26 cellular contexts compared by ENCODE assay signal in the genomic region with DNA sequence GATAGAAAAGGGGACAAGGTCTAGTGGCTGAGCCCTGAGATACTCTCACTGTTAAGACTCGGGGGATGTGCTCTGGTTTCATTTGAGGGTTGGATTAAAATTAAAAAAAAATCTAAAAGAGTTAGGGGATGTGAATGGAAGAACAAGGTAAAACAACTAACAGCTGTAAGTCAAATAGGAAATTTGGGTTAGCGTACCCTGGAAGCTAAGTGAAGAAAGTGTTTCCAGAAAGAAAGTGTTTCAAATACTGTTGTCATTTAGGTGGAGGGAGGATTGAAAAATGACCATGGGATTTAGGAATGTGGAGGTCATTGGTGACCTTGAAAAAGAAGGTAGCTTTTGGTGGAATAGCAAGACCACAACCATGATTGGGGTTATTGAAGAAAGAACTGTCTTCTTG. TPM values are rescaled to one million over a fixed set of nuclear protein-coding genes. Genes with fewer than 3 reads are reported as not detected.
A peak's percentile ranks its signal among the peaks of the same experiment; 100 is the strongest.
DNase-seq lines count a peak whose midpoint lies in the region; ATAC-seq and TF ChIP-seq lines count a peak whose summit lies in the region.
"Had no signal": no experiment of that assay in that cellular context is flagged by ENCODE, and none has a peak within 500 bp of the region (broad histone marks: within the 10 kb centered on the region; RNA-seq: fewer than 3 reads in every experiment).

No MANE protein-coding gene starts in this region.

- H3K27me3 Mint-ChIP-seq in activated CD8-positive, alpha-beta T cell treated with anti-CD3 and anti-CD28 coated beads for 36 hours, result no peaks in the 10 kb centered on the region
- H3K27me3 Mint-ChIP-seq in activated CD8-positive, alpha-beta T cell treated with anti-CD3 and anti-CD28 coated beads, Interleukin-2, amount 10 ng/mL, durations not matched to agents 7 days and 5 days (ENCODE audit: low read depth), result no peaks in the 10 kb centered on the region
- H3K27me3 Mint-ChIP-seq: CD4-positive, alpha-beta T cell had no signal

- CTCF ChIA-PET in activated CD8-positive, alpha-beta T cell treated with anti-CD3 and anti-CD28 coated beads for 36 hours (lab: Charles Lee), result interaction anchor here (0.7 to 3.0 kb wide), 33 partner anchors 8 to 690 kb away, joined by 3 to 20 read pairs (median 5); partner anchors contain the start of genes BCAS3 and PPM1D
- CTCF ChIA-PET in activated CD8-positive, alpha-beta T cell treated with anti-CD3 and anti-CD28 coated beads, Interleukin-2, amount 10 ng/mL, durations not matched to agents 7 days and 5 days (lab: Charles Lee), result interaction anchor here (0.6 to 3.7 kb wide), 24 partner anchors 8 to 531 kb away, joined by 3 to 21 read pairs (median 4); partner anchors contain the start of gene PPM1D
- CTCF ChIA-PET in HEK293 (lab: Yijun Ruan, JAX), result interaction anchor here (0.6 to 4.7 kb wide), 29 partner anchors 8 to 552 kb away, joined by 3 to 51 read pairs (median 6); partner anchors contain the start of gene PPM1D

- H3K27me3 ChIP-seq in uterus, result no peaks in the 10 kb centered on the region
- H3K27me3 ChIP-seq: BLaER1 treated with 17β-estradiol and CSF1 and Interleukin-3, amounts not matched to agents 10 nM and 100 nM; SJCRH30 had no signal

- no peak for TF ChIP-seq POLR2A in uterus (IDR thresholded peaks at IDR 0.05)

- no peak for DNase-seq in activated CD8-positive, alpha-beta T cell treated with anti-CD3 and anti-CD28 coated beads for 36 hours
- DNase-seq in activated CD8-positive, alpha-beta T cell treated with anti-CD3 and anti-CD28 coated beads, Interleukin-2, amount 10 ng/mL, durations not matched to agents 7 days and 5 days, result no peak
- DNase-seq in caudate nucleus (lab: John Stamatoyannopoulos, UW), result no peak
- DNase-seq in stimulated activated effector memory CD8-positive, alpha-beta T cell treated with anti-CD3 and anti-CD28 coated beads, Interleukin-12 subunit alpha, Interleukin-12 subunit beta, amount 100 ng/mL, for 72 hours (ENCODE audit: low spot score in 2 of 2), result no peak
- no peak for DNase-seq in uterus
- no peak for DNase-seq in activated CD4-positive, alpha-beta T cell treated with anti-CD3 and anti-CD28 coated beads, Interleukin-2, amount 50 U/mL, for 1 hour
- DNase-seq in NCI-H510A treated with DMSO at 0.1 percent for 48 hours (lab: John Stamatoyannopoulos, UW), result no peak
- DNase-seq: AML-193; CD4-positive, alpha-beta T cell; DMS 273 treated with DMSO at 0.1 percent for 48 hours; DMS79 treated with DMSO at 0.1 percent for 48 hours; GF-D8; Karpas-422; NCI-H1092; NCI-H1417 treated with DMSO at 0.1 percent for 48 hours; NCI-H187; NCI-H2081 treated with DMSO at 0.1 percent for 48 hours; NCI-H446; NCI-H526; NCI-H82; NK-92 treated with Interleukin-12 subunit alpha and Interleukin-12 subunit beta, amount 100 ng/mL, for 24 hours; PC-9; SJCRH30 had no signal

- POLR2A ChIA-PET in activated CD8-positive, alpha-beta T cell treated with anti-CD3 and anti-CD28 coated beads for 36 hours (lab: Charles Lee), result interaction anchor here (1.2 to 3.0 kb wide), 2 partner anchors 38 to 112 kb away, joined by 3 to 14 read pairs; partner anchors contain the start of gene PPM1D
- POLR2A ChIA-PET in activated CD8-positive, alpha-beta T cell treated with anti-CD3 and anti-CD28 coated beads, Interleukin-2, amount 10 ng/mL, durations not matched to agents 7 days and 5 days (lab: Charles Lee), result interaction anchor here (0.6 to 1.3 kb wide), 2 partner anchors 38 to 142 kb away, joined by 3 to 5 read pairs; partner anchors contain the start of gene PPM1D
- POLR2A ChIA-PET in HEK293 (lab: Yijun Ruan, JAX), result interaction anchor here (1.4 kb wide), 1 partner anchor 38 kb away, joined by 8 read pairs; the partner anchor contains the start of gene PPM1D

- H3K4me1 Mint-ChIP-seq in activated CD8-positive, alpha-beta T cell treated with anti-CD3 and anti-CD28 coated beads for 36 hours (ENCODE audit: low read depth), result peaks cover 13% of the 10 kb centered on the region
- no peaks in the 10 kb centered on the region for H3K4me1 Mint-ChIP-seq in activated CD8-positive, alpha-beta T cell treated with anti-CD3 and anti-CD28 coated beads, Interleukin-2, amount 10 ng/mL, durations not matched to agents 7 days and 5 days (ENCODE audit: low read depth)
- H3K4me1 Mint-ChIP-seq in stimulated activated effector memory CD8-positive, alpha-beta T cell treated with anti-CD3 and anti-CD28 coated beads, Interleukin-12 subunit alpha, Interleukin-12 subunit beta, amount 100 ng/mL, for 72 hours, result peaks cover 10% of the 10 kb centered on the region

- TF ChIP-seq CTCF in activated CD8-positive, alpha-beta T cell treated with anti-CD3 and anti-CD28 coated beads for 36 hours (IDR thresholded peaks at IDR 0.05), result no peak
- TF ChIP-seq CTCF in HEK293 (tag by site-specific recombination; IDR thresholded peaks at IDR 0.05) (no peak), uterus (IDR thresholded peaks at IDR 0.05) (no peak)

- no peak for ATAC-seq in activated CD8-positive, alpha-beta T cell treated with anti-CD3 and anti-CD28 coated beads for 36 hours
- ATAC-seq in activated CD8-positive, alpha-beta T cell treated with anti-CD3 and anti-CD28 coated beads, Interleukin-2, amount 10 ng/mL, durations not matched to agents 7 days and 5 days, result no peak
- no peak for ATAC-seq in stimulated activated effector memory CD8-positive, alpha-beta T cell treated with anti-CD3 and anti-CD28 coated beads, Interleukin-12 subunit alpha, Interleukin-12 subunit beta, amount 100 ng/mL, for 72 hours
- ATAC-seq: Right ventricle myocardium inferior had no signal

- H3K36me3 ChIP-seq in HEK293 (ENCODE audit: control insufficient read depth in 2 of 2, insufficient read depth in 1 of 2, low read length in 2 of 2) (peaks cover 43 to 56% of the 10 kb centered on the region in 2 experiments), uterus (no peaks in the 10 kb centered on the region)
- H3K36me3 ChIP-seq: SJCRH30 had no signal

- H3K4me3 ChIP-seq in HEK293 (ENCODE audit: low read depth, low read length) (no peak overlapping the region), uterus (no peak overlapping the region)
- H3K4me3 ChIP-seq: BLaER1 treated with 17β-estradiol and CSF1 and Interleukin-3, amounts not matched to agents 10 nM and 100 nM; PC-9; SJCRH30 had no signal

- H3K9me3 Mint-ChIP-seq in activated CD8-positive, alpha-beta T cell treated with anti-CD3 and anti-CD28 coated beads for 36 hours, result no peaks in the 10 kb centered on the region
- no peaks in the 10 kb centered on the region for H3K9me3 Mint-ChIP-seq in activated CD8-positive, alpha-beta T cell treated with anti-CD3 and anti-CD28 coated beads, Interleukin-2, amount 10 ng/mL, durations not matched to agents 7 days and 5 days (ENCODE audit: insufficient read depth)
- H3K9me3 Mint-ChIP-seq in stimulated activated effector memory CD8-positive, alpha-beta T cell treated with anti-CD3 and anti-CD28 coated beads, Interleukin-12 subunit alpha, Interleukin-12 subunit beta, amount 100 ng/mL, for 72 hours, result no peaks in the 10 kb centered on the region
- H3K9me3 Mint-ChIP-seq: CD4-positive, alpha-beta T cell had no signal

- intact Hi-C loops in activated CD8-positive, alpha-beta T cell treated with anti-CD3 and anti-CD28 coated beads for 36 hours (cut with micrococcal nuclease), result no loop called here
- intact Hi-C loops in uterus (cut with DNase I; ENCODE audit: low total_unique reads), result no loop called here

- H3K27ac ChIP-seq in HEK293 (ENCODE audit: extremely low read depth, low read depth, low read length) (no peak overlapping the region), caudate nucleus (ENCODE audit: low read depth, low read length) (peak overlapping the region; percentile 19), uterus (no peak overlapping the region)
- H3K27ac ChIP-seq: BLaER1 treated with 17β-estradiol and CSF1 and Interleukin-3, amounts not matched to agents 10 nM and 100 nM; PC-9; SJCRH30 had no signal

- H3K9me3 ChIP-seq in HEK293 (ENCODE audit: control insufficient read depth, insufficient read depth, low read depth, low read length) (no peaks in the 10 kb centered on the region), uterus (no peaks in the 10 kb centered on the region)
- H3K9me3 ChIP-seq: BLaER1 treated with 17β-estradiol and CSF1 and Interleukin-3, amounts not matched to agents 10 nM and 100 nM; SJCRH30 had no signal

- H3K4me3 Mint-ChIP-seq in activated CD8-positive, alpha-beta T cell treated with anti-CD3 and anti-CD28 coated beads for 36 hours, result no peak overlapping the region
- no peak overlapping the region for H3K4me3 Mint-ChIP-seq in activated CD8-positive, alpha-beta T cell treated with anti-CD3 and anti-CD28 coated beads, Interleukin-2, amount 10 ng/mL, durations not matched to agents 7 days and 5 days
- H3K4me3 Mint-ChIP-seq in stimulated activated effector memory CD8-positive, alpha-beta T cell treated with anti-CD3 and anti-CD28 coated beads, Interleukin-12 subunit alpha, Interleukin-12 subunit beta, amount 100 ng/mL, for 72 hours, result no peak overlapping the region
- H3K4me3 Mint-ChIP-seq: CD4-positive, alpha-beta T cell had no signal

- H3K36me3 Mint-ChIP-seq in activated CD8-positive, alpha-beta T cell treated with anti-CD3 and anti-CD28 coated beads for 36 hours (ENCODE audit: low read depth), result peaks cover 10% of the 10 kb centered on the region
- peaks cover 27% of the 10 kb centered on the region for H3K36me3 Mint-ChIP-seq in activated CD8-positive, alpha-beta T cell treated with anti-CD3 and anti-CD28 coated beads, Interleukin-2, amount 10 ng/mL, durations not matched to agents 7 days and 5 days (ENCODE audit: low read depth)
- peaks cover 75% of the 10 kb centered on the region for H3K36me3 Mint-ChIP-seq in stimulated activated effector memory CD8-positive, alpha-beta T cell treated with anti-CD3 and anti-CD28 coated beads, Interleukin-12 subunit alpha, Interleukin-12 subunit beta, amount 100 ng/mL, for 72 hours

- peak overlapping the region; percentile 2 for H3K27ac Mint-ChIP-seq in activated CD8-positive, alpha-beta T cell treated with anti-CD3 and anti-CD28 coated beads for 36 hours
- H3K27ac Mint-ChIP-seq in activated CD8-positive, alpha-beta T cell treated with anti-CD3 and anti-CD28 coated beads, Interleukin-2, amount 10 ng/mL, durations not matched to agents 7 days and 5 days, result no peak overlapping the region
- H3K27ac Mint-ChIP-seq in stimulated activated effector memory CD8-positive, alpha-beta T cell treated with anti-CD3 and anti-CD28 coated beads, Interleukin-12 subunit alpha, Interleukin-12 subunit beta, amount 100 ng/mL, for 72 hours, result peak overlapping the region; percentile 6
- H3K27ac Mint-ChIP-seq: CD4-positive, alpha-beta T cell had no signal

- H3K4me1 ChIP-seq in HEK293 (ENCODE audit: control insufficient read depth, insufficient read depth, low read length) (peaks cover 7% of the 10 kb centered on the region), uterus (peaks cover 0 to 3% of the 10 kb centered on the region in 2 donors)
- H3K4me1 ChIP-seq: SJCRH30 had no signal

RNA-seq across cellular contexts. Expression of gene PPM1D, which starts 37.7 kb away (rescaled TPM):
- total RNA-seq in activated CD8-positive, alpha-beta T cell treated with anti-CD3 and anti-CD28 coated beads for 36 hours, result 10 to 100 TPM; 11.6 to 12.3 TPM
- total RNA-seq in activated CD8-positive, alpha-beta T cell treated with anti-CD3 and anti-CD28 coated beads, Interleukin-2, amount 10 ng/mL, durations not matched to agents 7 days and 5 days, result 10 to 100 TPM; 20.4 to 21.2 TPM
- 10 to 100 TPM; 17.2 to 26.1 (median 20.2) TPM for total RNA-seq in uterus

RNA-seq across cellular contexts. Expression of gene BCAS3, which starts 40.0 kb away (rescaled TPM):
- 1 to 10 TPM; 5.1 to 6.9 TPM for total RNA-seq in activated CD8-positive, alpha-beta T cell treated with anti-CD3 and anti-CD28 coated beads for 36 hours
- 10 to 100 TPM; 13.0 to 16.3 TPM for total RNA-seq in activated CD8-positive, alpha-beta T cell treated with anti-CD3 and anti-CD28 coated beads, Interleukin-2, amount 10 ng/mL, durations not matched to agents 7 days and 5 days
- 100 to 1,000 TPM in 1 of 4 donors, 10 to 100 TPM in 3; 42.6 to 147 (median 83.7) TPM for total RNA-seq in uterus
